In genomic region chr19:17112700-17113099, GRCh38 we compare ENCODE assay signal across 14 cellular contexts. TPM values are rescaled to one million over a fixed set of nuclear protein-coding genes. Genes with fewer than 3 reads are reported as not detected.
DNase-seq lines count a peak whose midpoint lies in the region; ATAC-seq, FAIRE-seq and TF ChIP-seq lines count a peak whose summit lies in the region.
"Had no signal": no experiment of that assay in that cellular context is flagged by ENCODE, and none has a peak within 500 bp of the region (broad histone marks: within the 10 kb centered on the region; RNA-seq: fewer than 3 reads in every experiment).

No MANE protein-coding gene starts in this region.

- no peak for ATAC-seq in activated T-cell treated with anti-CD3 and anti-CD28 coated beads, Interleukin-2, amount 50 U/mL, for 72 hours (replicated peaks in 1 of 2)
- ATAC-seq in activated T-cell treated with anti-CD3 and anti-CD28 coated beads, Interleukin-2, amount 50 U/mL, for 4 hours: no peak
- ATAC-seq in lower lobe of right lung (peak; percentile 43 to 55), thoracic aorta (ENCODE audit: insufficient number of reproducible peaks, low FRiP score, low read depth) (no peak), HG03108 (IDR thresholded peaks at IDR 0.05; ENCODE audit: unreplicated experiment) (no peak)
- ATAC-seq: A549; activated naive CD4-positive, alpha-beta T cell treated with anti-CD3 and anti-CD28 coated beads, Interleukin-2, amount 50 U/mL, for 72 hours had no signal

- H3K27me3 Mint-ChIP-seq in activated T-cell treated with anti-CD3 and anti-CD28 coated beads, Interleukin-2, amount 50 U/mL, for 72 hours (ENCODE audit: low read depth): no peaks in the 10 kb centered on the region
- no peaks in the 10 kb centered on the region for H3K27me3 Mint-ChIP-seq in activated T-cell treated with anti-CD3 and anti-CD28 coated beads, Interleukin-2, amount 50 U/mL, for 4 hours (ENCODE audit: low read depth)

- H3K4me3 ChIP-seq in ascending aorta (no peak overlapping the region), lower lobe of right lung (no peak overlapping the region), thoracic aorta (no peak overlapping the region)
- H3K4me3 ChIP-seq: A549, SJSA1 had no signal

- peak overlapping the region; percentile 80 for H3K27ac Mint-ChIP-seq in activated T-cell treated with anti-CD3 and anti-CD28 coated beads, Interleukin-2, amount 50 U/mL, for 72 hours

- intact Hi-C loops in ascending aorta (cut with DNase I) (no loop called here), lower lobe of right lung (cut with DNase I) (no loop called here)

- no peak for TF ChIP-seq CTCF in ascending aorta (IDR thresholded peaks at IDR 0.05)
- no peak for TF ChIP-seq CTCF in lower lobe of right lung (IDR thresholded peaks at IDR 0.05)
- no peak for TF ChIP-seq CTCF in thoracic aorta (IDR thresholded peaks at IDR 0.05)

- H3K4me3 Mint-ChIP-seq in activated T-cell treated with anti-CD3 and anti-CD28 coated beads, Interleukin-2, amount 50 U/mL, for 72 hours: no peak overlapping the region
- no peak overlapping the region for H3K4me3 Mint-ChIP-seq in activated T-cell treated with anti-CD3 and anti-CD28 coated beads, Interleukin-2, amount 50 U/mL, for 4 hours
- H3K4me3 Mint-ChIP-seq: nephron had no signal

- FAIRE-seq in urothelium cell line (lab: Jason Lieb, UNC): no peak
- FAIRE-seq: A549, endothelial cell of umbilical vein, keratinocyte had no signal

- peak overlapping the region; percentile 63 to 67 for H3K27ac ChIP-seq in ascending aorta
- H3K27ac ChIP-seq in lower lobe of right lung: peak overlapping the region; percentile 49
- peak overlapping the region; percentile 61 to 71 for H3K27ac ChIP-seq in thoracic aorta
- H3K27ac ChIP-seq: A549, SJSA1 had no signal

- H3K27me3 ChIP-seq in ascending aorta (no peaks in the 10 kb centered on the region), lower lobe of right lung (ENCODE audit: low read depth) (no peaks in the 10 kb centered on the region), thoracic aorta (replicated peaks; ENCODE audit: insufficient read depth) (no peaks in the 10 kb centered on the region)
- H3K27me3 ChIP-seq: SJSA1 had no signal

- H3K36me3 ChIP-seq in ascending aorta (peaks cover 13 to 21% of the 10 kb centered on the region in 2 donors), lower lobe of right lung (peaks cover 28% of the 10 kb centered on the region), thoracic aorta (peaks cover 8% of the 10 kb centered on the region)

- DNase-seq in activated T-cell treated with anti-CD3 and anti-CD28 coated beads, Interleukin-2, amount 50 U/mL, for 72 hours: no peak
- DNase-seq in activated T-cell treated with anti-CD3 and anti-CD28 coated beads, Interleukin-2, amount 50 U/mL, for 4 hours: no peak
- DNase-seq in ascending aorta (ENCODE audit: low spot score in 2 of 2): no peak
- DNase-seq in lower lobe of right lung: peak; percentile 68
- DNase-seq in thoracic aorta (ENCODE audit: low spot score): no peak
- no peak for DNase-seq in urothelium cell line (ENCODE audit: low spot score)
- DNase-seq in T-helper 1 cell: no peak

- H3K36me3 Mint-ChIP-seq in activated T-cell treated with anti-CD3 and anti-CD28 coated beads, Interleukin-2, amount 50 U/mL, for 72 hours (ENCODE audit: insufficient read depth in 2 of 2): peaks cover 3 to 6% of the 10 kb centered on the region in 2 donors
- peaks cover 21% of the 10 kb centered on the region for H3K36me3 Mint-ChIP-seq in activated T-cell treated with anti-CD3 and anti-CD28 coated beads, Interleukin-2, amount 50 U/mL, for 4 hours (ENCODE audit: insufficient read depth)

- no peaks in the 10 kb centered on the region for H3K9me3 Mint-ChIP-seq in activated T-cell treated with anti-CD3 and anti-CD28 coated beads, Interleukin-2, amount 50 U/mL, for 72 hours
- H3K9me3 Mint-ChIP-seq in activated T-cell treated with anti-CD3 and anti-CD28 coated beads, Interleukin-2, amount 50 U/mL, for 4 hours: no peaks in the 10 kb centered on the region
- H3K9me3 Mint-ChIP-seq: activated naive CD4-positive, alpha-beta T cell treated with anti-CD3 and anti-CD28 coated beads, Interleukin-2, amount 50 U/mL, for 72 hours; nephron had no signal

- peaks cover 31% of the 10 kb centered on the region for H3K4me1 Mint-ChIP-seq in activated T-cell treated with anti-CD3 and anti-CD28 coated beads, Interleukin-2, amount 50 U/mL, for 72 hours (ENCODE audit: low read depth)
- H3K4me1 Mint-ChIP-seq in activated T-cell treated with anti-CD3 and anti-CD28 coated beads, Interleukin-2, amount 50 U/mL, for 4 hours (ENCODE audit: low read depth): peaks cover 27% of the 10 kb centered on the region

- H3K9me3 ChIP-seq in ascending aorta (no peaks in the 10 kb centered on the region), lower lobe of right lung (no peaks in the 10 kb centered on the region), thoracic aorta (no peaks in the 10 kb centered on the region)
- H3K9me3 ChIP-seq: A549, SJSA1 had no signal

- H3K4me1 ChIP-seq in ascending aorta (peaks cover 20 to 43% of the 10 kb centered on the region in 2 donors), lower lobe of right lung (peaks cover 67% of the 10 kb centered on the region), thoracic aorta (ENCODE audit: control insufficient read depth in 1 of 2, low read depth in 2 of 2) (peaks cover 33 to 75% of the 10 kb centered on the region in 2 donors)

RNA-seq across cellular contexts. Expression of gene MYO9B, which starts 37.1 kb away (rescaled TPM):
- 100 to 1,000 TPM; 106 to 135 TPM for total RNA-seq in activated T-cell treated with anti-CD3 and anti-CD28 coated beads, Interleukin-2, amount 50 U/mL, for 72 hours
- total RNA-seq in activated T-cell treated with anti-CD3 and anti-CD28 coated beads, Interleukin-2, amount 50 U/mL, for 4 hours: 100 to 1,000 TPM in 1 of 3 donors, 10 to 100 TPM in 2; 82.6 to 104 (median 91.4) TPM
- total RNA-seq in ascending aorta: 182 TPM
- total RNA-seq in lower lobe of right lung: 205 TPM
- total RNA-seq in thoracic aorta: 100 to 1,000 TPM; 229 to 257 TPM

RNA-seq across cellular contexts. Expression of gene HAUS8, which starts 37.4 kb away (rescaled TPM):
- 10 to 100 TPM; 37.3 to 45.6 TPM for total RNA-seq in activated T-cell treated with anti-CD3 and anti-CD28 coated beads, Interleukin-2, amount 50 U/mL, for 72 hours
- total RNA-seq in activated T-cell treated with anti-CD3 and anti-CD28 coated beads, Interleukin-2, amount 50 U/mL, for 4 hours: 10 to 100 TPM; 21.5 to 29.3 (median 28.3) TPM
- total RNA-seq in ascending aorta (4.3 TPM), lower lobe of right lung (9.1 TPM), thoracic aorta (10 to 100 TPM in 1 of 2 donors, 1 to 10 TPM in 1; 2.2 to 11.3 TPM)

Comparison
In these comparisons a context has a peak if more than half of its experiments do, and no peak if none do; other contexts are left out.
1. ATAC-seq: peak in lower lobe of right lung (2 of 2); none in activated T-cell treated with anti-CD3 and anti-CD28 coated beads, Interleukin-2, amount 50 U/mL, for 72 hours (0 of 2), activated T-cell treated with anti-CD3 and anti-CD28 coated beads, Interleukin-2, amount 50 U/mL, for 4 hours (0 of 2), thoracic aorta (single experiment) and HG03108 (single experiment).
2. Peak in every context shown above with its lines, with median percentiles within 50 percentile points of each other: H3K27ac ChIP-seq.